8 cellular contexts compared by ENCODE assay signal in the genomic region with DNA sequence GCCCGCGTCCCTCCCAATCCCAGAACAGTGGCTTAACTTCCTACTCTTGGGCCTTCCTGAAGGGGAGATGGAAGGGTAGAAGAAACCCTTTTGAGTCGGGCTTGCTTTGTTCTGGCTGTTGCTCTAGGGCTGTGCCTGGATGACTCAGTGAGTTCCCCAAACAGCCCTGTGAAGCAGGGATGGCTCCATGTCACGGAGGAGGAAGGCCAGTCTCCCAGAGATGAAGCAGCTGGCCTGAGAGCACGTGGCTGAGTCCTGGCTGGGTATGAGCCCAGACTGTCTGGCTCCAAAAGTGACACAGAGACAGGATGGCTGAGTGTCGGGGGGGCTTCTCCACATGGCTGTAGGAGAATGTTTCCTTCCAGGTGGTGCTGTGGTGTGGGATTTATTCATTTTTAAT. TPM values are rescaled to one million over a fixed set of nuclear protein-coding genes. Genes with fewer than 3 reads are reported as not detected.
DNase-seq lines count a peak whose midpoint lies in the region; ATAC-seq and TF ChIP-seq lines count a peak whose summit lies in the region.

No MANE protein-coding gene starts in this region.

- H3K4me3 Mint-ChIP-seq in HFFc6 = peak overlapping the region; percentile 79
- peak overlapping the region; percentile 64 to 89 (median 82) for H3K4me3 Mint-ChIP-seq in naive thymus-derived CD8-positive, alpha-beta T cell

- H3K27ac ChIP-seq in SK-N-SH (ENCODE audit: low read depth in 2 of 2, low read length in 1 of 2) (peak overlapping the region; percentile 67 to 92), Karpas-422 (ENCODE audit: low read length) (no peak overlapping the region)

- no peaks in the 10 kb centered on the region for H3K27me3 ChIP-seq in SK-N-SH (ENCODE audit: insufficient read depth)
- H3K27me3 ChIP-seq in Karpas-422 (ENCODE audit: low read length) = no peaks in the 10 kb centered on the region

- POLR2A ChIA-PET in SK-N-SH (lab: Yijun Ruan, JAX) = interaction anchor here (1.3 kb wide), 1 partner anchor 10 kb away, joined by 11 read pairs; a partner anchor contains a TSS
- POLR2A ChIA-PET in naive thymus-derived CD8-positive, alpha-beta T cell (lab: Charles Lee) = interaction anchor here (1.0 to 6.0 kb wide), 5 partner anchors 8 to 215 kb away, joined by 3 to 55 read pairs (median 4); a partner anchor contains a TSS

- H3K9me2 ChIP-seq in SK-N-SH = no peaks in the 10 kb centered on the region
- H3K9me2 ChIP-seq in Karpas-422 (replicated peaks; ENCODE audit: insufficient read depth, low read length) = no peaks in the 10 kb centered on the region

- DNase-seq in HFFc6 (peak; percentile 90), SK-N-SH (peak; percentile 57), Karpas-422 (no peak)
- no peak for DNase-seq in naive thymus-derived CD8-positive, alpha-beta T cell

- 19% methylated on average over 3 of the region's 6 CpGs for WGBS in SK-N-SH (ENCODE audit: low lambda C conversion rate)

- H2AFZ ChIP-seq in SK-N-SH (ENCODE audit: low read depth) (peak overlapping the region; percentile 76; the same call in 1 of the 2 replicates), Karpas-422 (ENCODE audit: low read length) (no peak overlapping the region)

- TF ChIP-seq EP300 in SK-N-SH (IDR thresholded peaks at IDR 0.05; ENCODE audit: borderline replicate concordance in 1 of 2, low read depth in 1 of 2, low read length in 1 of 2) = peak; percentile 63 to 94; a peak in 3 of 4 replicates

- H3K36me3 ChIP-seq in SK-N-SH (replicated peaks in 1 of 2; ENCODE audit: control insufficient read depth in 1 of 2, insufficient read depth in 2 of 2, low read length in 1 of 2) (no peaks in the 10 kb centered on the region), Karpas-422 (ENCODE audit: insufficient read depth, low read length) (no peaks in the 10 kb centered on the region)

- TF ChIP-seq RAD21 in SK-N-SH (IDR thresholded peaks at IDR 0.05; ENCODE audit: low read length) = no peak

- TF ChIP-seq CTCF in HFFc6 (IDR thresholded peaks at IDR 0.05) (no peak), SK-N-SH (IDR thresholded peaks at IDR 0.05) (no peak)

- peaks cover 44% of the 10 kb centered on the region for H3F3A ChIP-seq in SK-N-SH (replicated peaks; ENCODE audit: insufficient read depth)

- H3K9me3 ChIP-seq in SK-N-SH = no peaks in the 10 kb centered on the region
- no peaks in the 10 kb centered on the region for H3K9me3 ChIP-seq in Karpas-422 (ENCODE audit: low read length)

- H3K9ac ChIP-seq in SK-N-SH (peak overlapping the region; percentile 63), Karpas-422 (ENCODE audit: low read length) (no peak overlapping the region)

- peak overlapping the region; percentile 96 for H3K27ac Mint-ChIP-seq in HFFc6
- H3K27ac Mint-ChIP-seq in naive thymus-derived CD8-positive, alpha-beta T cell = peak overlapping the region; percentile 90 to 100 (median 99)

- CTCF ChIA-PET in SK-N-SH (lab: Yijun Ruan, JAX) = interaction anchor here (1.1 to 1.9 kb wide), 2 partner anchors 37 to 433 kb away, joined by 3 to 7 read pairs; no protein-coding TSS in a partner anchor

- H3K27me3 Mint-ChIP-seq in HFFc6 (ENCODE audit: insufficient read depth) = no peaks in the 10 kb centered on the region; the same call in 1 of the 2 replicates
- H3K27me3 Mint-ChIP-seq in naive thymus-derived CD8-positive, alpha-beta T cell = peaks cover 0 to 2% (median 0%) of the 10 kb centered on the region in 5 donors

- peaks cover 7% of the 10 kb centered on the region; the same call in 1 of the 2 replicates for H3K36me3 Mint-ChIP-seq in HFFc6 (ENCODE audit: low read depth)
- peaks cover 0 to 8% (median 0%) of the 10 kb centered on the region in 3 donors for H3K36me3 Mint-ChIP-seq in naive thymus-derived CD8-positive, alpha-beta T cell

- H3K4me1 ChIP-seq in SK-N-SH (ENCODE audit: control insufficient read depth in 1 of 2, insufficient read depth in 2 of 2, low read depth in 1 of 2, low read length in 1 of 2) (peaks cover 16 to 30% of the 10 kb centered on the region in 2 experiments; a peak in 3 of 4 replicates), Karpas-422 (ENCODE audit: low read length) (peaks cover 9% of the 10 kb centered on the region)

- H3K4me3 ChIP-seq in SK-N-SH (ENCODE audit: low read depth in 2 of 2, low read length in 1 of 2) (0 out of 4 replicates have a peak overlapping the region, but pooled peaks of 1 of the 2 experiments have one; percentile 1), Karpas-422 (ENCODE audit: low read length) (no peak overlapping the region)

- no peaks in the 10 kb centered on the region for H4K20me1 ChIP-seq in SK-N-SH (ENCODE audit: insufficient read depth)
- no peaks in the 10 kb centered on the region for H4K20me1 ChIP-seq in Karpas-422 (ENCODE audit: insufficient read depth, low read depth, low read length)

- H3K4me1 Mint-ChIP-seq in HFFc6 (ENCODE audit: low read depth) = peaks cover 54% of the 10 kb centered on the region
- peaks cover 20 to 74% (median 61%) of the 10 kb centered on the region in 4 donors for H3K4me1 Mint-ChIP-seq in naive thymus-derived CD8-positive, alpha-beta T cell

- H3K79me2 ChIP-seq in SK-N-SH (ENCODE audit: insufficient read depth) (no peaks in the 10 kb centered on the region), Karpas-422 (ENCODE audit: low read length) (no peaks in the 10 kb centered on the region)

- H3K9me3 Mint-ChIP-seq in HFFc6 = no peaks in the 10 kb centered on the region
- H3K9me3 Mint-ChIP-seq in naive thymus-derived CD8-positive, alpha-beta T cell = no peaks in the 10 kb centered on the region

- H3K4me2 ChIP-seq in SK-N-SH (peak overlapping the region; percentile 62), Karpas-422 (ENCODE audit: low read depth, low read length, poor library complexity, severe bottlenecking) (no peak overlapping the region)

- ATAC-seq in esophagus mucosa (peak; percentile 78), GM19395 (IDR thresholded peaks at IDR 0.05; ENCODE audit: unreplicated experiment) (no peak), HG02588 (IDR thresholded peaks at IDR 0.05; ENCODE audit: unreplicated experiment) (no peak), HG02884 (IDR thresholded peaks at IDR 0.05; ENCODE audit: unreplicated experiment) (no peak)
- ATAC-seq in naive thymus-derived CD8-positive, alpha-beta T cell = no peak

TF ChIP-seq in SK-N-SH, 30 proteins besides CTCF, POLR2A, EP300 and RAD21 (continues in another document):
- no peak for TF ChIP-seq RCOR1 (IDR thresholded peaks at IDR 0.05; ENCODE audit: low read length)
- TF ChIP-seq MXI1 (IDR thresholded peaks at IDR 0.05; ENCODE audit: low read depth, low read length) = peak; percentile 90
- peak; percentile 67; the same call in 1 of the 2 replicates for TF ChIP-seq FOSL2 (IDR thresholded peaks at IDR 0.05; ENCODE audit: borderline replicate concordance, low read depth)
- TF ChIP-seq SIN3A (IDR thresholded peaks at IDR 0.05; ENCODE audit: borderline replicate concordance, low read depth, low read length) = peak; percentile 76
- TF ChIP-seq TAF1 (IDR thresholded peaks at IDR 0.05; ENCODE audit: borderline replicate concordance, low read depth, low read length) = no peak; the same call in 1 of the 2 replicates
- TF ChIP-seq, protein P1, sequence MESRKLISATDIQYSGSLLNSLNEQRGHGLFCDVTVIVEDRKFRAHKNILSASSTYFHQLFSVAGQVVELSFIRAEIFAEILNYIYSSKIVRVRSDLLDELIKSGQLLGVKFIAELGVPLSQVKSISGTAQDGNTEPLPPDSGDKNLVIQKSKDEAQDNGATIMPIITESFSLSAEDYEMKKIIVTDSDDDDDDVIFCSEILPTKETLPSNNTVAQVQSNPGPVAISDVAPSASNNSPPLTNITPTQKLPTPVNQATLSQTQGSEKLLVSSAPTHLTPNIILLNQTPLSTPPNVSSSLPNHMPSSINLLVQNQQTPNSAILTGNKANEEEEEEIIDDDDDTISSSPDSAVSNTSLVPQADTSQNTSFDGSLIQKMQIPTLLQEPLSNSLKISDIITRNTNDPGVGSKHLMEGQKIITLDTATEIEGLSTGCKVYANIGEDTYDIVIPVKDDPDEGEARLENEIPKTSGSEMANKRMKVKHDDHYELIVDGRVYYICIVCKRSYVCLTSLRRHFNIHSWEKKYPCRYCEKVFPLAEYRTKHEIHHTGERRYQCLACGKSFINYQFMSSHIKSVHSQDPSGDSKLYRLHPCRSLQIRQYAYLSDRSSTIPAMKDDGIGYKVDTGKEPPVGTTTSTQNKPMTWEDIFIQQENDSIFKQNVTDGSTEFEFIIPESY (IDR thresholded peaks at IDR 0.05; ENCODE audit: borderline replicate concordance, low read depth) = 0 out of 2 replicates have a peak, but pooled peaks have one; percentile 10
- 0 out of 2 replicates have a peak, but pooled peaks have one; percentile 19 for TF ChIP-seq FOXM1 (IDR thresholded peaks at IDR 0.05; ENCODE audit: low read depth)
- peak; percentile 76 for TF ChIP-seq NFIC (IDR thresholded peaks at IDR 0.05; ENCODE audit: borderline replicate concordance)
- TF ChIP-seq RXRA (IDR thresholded peaks at IDR 0.05; ENCODE audit: borderline replicate concordance, low read depth) = peak; percentile 35; the same call in 1 of the 2 replicates
- 0 out of 2 replicates have a peak, but pooled peaks have one; percentile 48 for TF ChIP-seq YY1 (IDR thresholded peaks at IDR 0.05; ENCODE audit: low read depth)
- TF ChIP-seq GABPA (IDR thresholded peaks at IDR 0.05; ENCODE audit: low read depth) = no peak

RNA-seq across cellular contexts. Expression of a gene that starts 4.6 kb away (rescaled TPM):
- 1 to 10 TPM; 3.1 to 5.7 (median 3.9) TPM for total RNA-seq in HFFc6 (2021; fragmentation: NEBNext Ultra II Directional; extraction: Animal tissue kit (Norgen Biotek cat#: 25700))
- 2.0 and 2.3 TPM in 2 replicates for polyA plus RNA-seq in SK-N-SH (2012; rRNA removed)
- polyA plus RNA-seq in SK-N-SH (2012; cell fraction: cytosol; rRNA removed) = 1.6 and 1.9 TPM in 2 replicates
- polyA plus RNA-seq in SK-N-SH (2012; cell fraction: nucleus; rRNA removed) = 3.5 and 5.0 TPM in 2 replicates
- total RNA-seq in esophagus mucosa = 1.7 TPM
- total RNA-seq in naive thymus-derived CD8-positive, alpha-beta T cell = 10 to 100 TPM; 11.1 to 13.6 TPM
- polyA plus RNA-seq in naive thymus-derived CD8-positive, alpha-beta T cell = 10 to 100 TPM; 15.7 to 16.1 (median 15.8) TPM
- total RNA-seq in Karpas-422 (2014; rRNA removed; shearing (Covaris generic); ENCODE audit: low replicate concordance) = 0.41 and 2.2 TPM in 2 replicates

RNA-seq across cellular contexts. Expression of a gene that starts 10.0 kb away (rescaled TPM):
- 100 to 1,000 TPM; 163 to 185 (median 170) TPM for total RNA-seq in HFFc6 (2021; fragmentation: NEBNext Ultra II Directional; extraction: Animal tissue kit (Norgen Biotek cat#: 25700))
- polyA plus RNA-seq in SK-N-SH (2012; rRNA removed) = 306 and 390 TPM in 2 replicates
- polyA plus RNA-seq in SK-N-SH (2012; cell fraction: cytosol; rRNA removed) = 392 and 450 TPM in 2 replicates
- 181 and 247 TPM in 2 replicates for polyA plus RNA-seq in SK-N-SH (2012; cell fraction: nucleus; rRNA removed)
- 143 TPM for total RNA-seq in esophagus mucosa
- 10 to 100 TPM; 54.4 to 54.7 TPM for total RNA-seq in naive thymus-derived CD8-positive, alpha-beta T cell
- 10 to 100 TPM; 63.3 to 78.6 (median 63.7) TPM for polyA plus RNA-seq in naive thymus-derived CD8-positive, alpha-beta T cell
- total RNA-seq in Karpas-422 (2014; rRNA removed; shearing (Covaris generic); ENCODE audit: low replicate concordance) = 13.4 and 19.9 TPM in 2 replicates

Comparison
In these comparisons a context has a peak if more than half of its experiments do, and no peak if none do; other contexts are left out.
1. DNase-seq: peak in HFFc6 (single experiment) and SK-N-SH (single experiment); none in naive thymus-derived CD8-positive, alpha-beta T cell (0 of 10) and Karpas-422 (single experiment).